Comparison of ENCODE assay signal across 11 cellular contexts in genomic region chr7:75611557-75612178, GRCh38.
DNase-seq lines count a peak whose midpoint lies in the region; ATAC-seq lines count a peak whose summit lies in the region.
"Had no signal": no experiment of that assay in that cellular context is flagged by ENCODE, and none has a peak within 500 bp of the region (broad histone marks: within the 10 kb centered on the region; RNA-seq: fewer than 3 reads in every experiment).

No MANE protein-coding gene starts in this region.

- H3K27ac ChIP-seq in esophagus (ENCODE audit: low read depth in 2 of 2, low read length in 1 of 2) (peak overlapping the region; percentile 23 to 47), substantia nigra (ENCODE audit: low read depth, low read length, poor library complexity, severe bottlenecking) (peak overlapping the region; percentile 95)
- H3K27ac ChIP-seq: SJSA1 had no signal

- no peak overlapping the region for H3K4me3 Mint-ChIP-seq in activated T-helper 2 cell treated with anti-CD3 and anti-CD28 coated beads, Interferon-gamma antibody, Interleukin-2, Interleukin-4, amounts not matched to agents 10 μg/mL and 5 μg/mL and 100 μg/mL, durations not matched to agents 14 hours and 24 hours and 36 hours (ENCODE audit: low read depth)
- H3K4me3 Mint-ChIP-seq: activated naive CD4-positive, alpha-beta T cell treated with anti-CD3 and anti-CD28 coated beads, Interleukin-2, amount 50 U/mL, for 24 hours; IgD-negative memory B cell had no signal

- DNase-seq in NCI-H2196 (lab: John Stamatoyannopoulos, UW; ENCODE audit: unreplicated experiment): peak; percentile 93
- peak; percentile 82 to 93 for DNase-seq in lung microvascular endothelial cell (ENCODE audit: low read depth in 2 of 2)
- peak; percentile 73 to 99 (median 95) for DNase-seq in substantia nigra (lab: John Stamatoyannopoulos, UW)
- DNase-seq in stimulated activated CD4-positive, alpha-beta T cell treated with anti-CD3 and anti-CD28 coated beads, Interleukin-4, amount 100 ng/mL, for 24 hours: no peak
- DNase-seq in activated T-helper 2 cell treated with anti-CD3 and anti-CD28 coated beads, Interferon-gamma antibody, Interleukin-2, Interleukin-4, amounts not matched to agents 10 μg/mL and 5 μg/mL and 100 μg/mL, durations not matched to agents 14 hours and 24 hours and 36 hours (ENCODE audit: low spot score): no peak
- no peak for DNase-seq in NCI-H2107 treated with DMSO at 0.1 percent for 48 hours (lab: John Stamatoyannopoulos, UW; ENCODE audit: unreplicated experiment)

- no peaks in the 10 kb centered on the region for H3K36me3 Mint-ChIP-seq in activated T-helper 2 cell treated with anti-CD3 and anti-CD28 coated beads, Interferon-gamma antibody, Interleukin-2, Interleukin-4, amounts not matched to agents 10 μg/mL and 5 μg/mL and 100 μg/mL, durations not matched to agents 14 hours and 24 hours and 36 hours (ENCODE audit: low read depth)
- H3K36me3 Mint-ChIP-seq: activated naive CD4-positive, alpha-beta T cell treated with anti-CD3 and anti-CD28 coated beads, Interleukin-2, amount 50 U/mL, for 24 hours; IgD-negative memory B cell had no signal

- no peak overlapping the region for H3K4me3 ChIP-seq in esophagus (ENCODE audit: low read depth in 1 of 2, low read length in 2 of 2)
- H3K4me3 ChIP-seq: SJSA1 had no signal

- H3K9me3 Mint-ChIP-seq in activated T-helper 2 cell treated with anti-CD3 and anti-CD28 coated beads, Interferon-gamma antibody, Interleukin-2, Interleukin-4, amounts not matched to agents 10 μg/mL and 5 μg/mL and 100 μg/mL, durations not matched to agents 14 hours and 24 hours and 36 hours: no peaks in the 10 kb centered on the region
- H3K9me3 Mint-ChIP-seq: activated naive CD4-positive, alpha-beta T cell treated with anti-CD3 and anti-CD28 coated beads, Interleukin-2, amount 50 U/mL, for 24 hours; IgD-negative memory B cell had no signal

- WGBS in esophagus, 2 donors: 69% methylated on average over 16 of the region's 16 CpGs

- no peaks in the 10 kb centered on the region for H3K27me3 Mint-ChIP-seq in activated T-helper 2 cell treated with anti-CD3 and anti-CD28 coated beads, Interferon-gamma antibody, Interleukin-2, Interleukin-4, amounts not matched to agents 10 μg/mL and 5 μg/mL and 100 μg/mL, durations not matched to agents 14 hours and 24 hours and 36 hours (ENCODE audit: low read depth)
- H3K27me3 Mint-ChIP-seq: activated naive CD4-positive, alpha-beta T cell treated with anti-CD3 and anti-CD28 coated beads, Interleukin-2, amount 50 U/mL, for 24 hours; IgD-negative memory B cell had no signal

- no peaks in the 10 kb centered on the region for H3K9me3 ChIP-seq in esophagus (ENCODE audit: control insufficient read depth in 2 of 2, insufficient read depth in 1 of 2, low read depth in 1 of 2, low read length in 1 of 2)
- H3K9me3 ChIP-seq: SJSA1 had no signal

- peaks cover 0 to 3% of the 10 kb centered on the region in 2 donors for H3K4me1 ChIP-seq in esophagus (ENCODE audit: control insufficient read depth in 2 of 2, insufficient read depth in 2 of 2, low read length in 1 of 2)
- H3K4me1 ChIP-seq: SJSA1 had no signal

- H3K4me1 Mint-ChIP-seq in activated T-helper 2 cell treated with anti-CD3 and anti-CD28 coated beads, Interferon-gamma antibody, Interleukin-2, Interleukin-4, amounts not matched to agents 10 μg/mL and 5 μg/mL and 100 μg/mL, durations not matched to agents 14 hours and 24 hours and 36 hours (ENCODE audit: low read depth): peaks cover 2% of the 10 kb centered on the region

- intact Hi-C loops in activated T-helper 2 cell treated with anti-CD3 and anti-CD28 coated beads, Interferon-gamma antibody, Interleukin-2, Interleukin-4, amounts not matched to agents 10 μg/mL and 5 μg/mL and 100 μg/mL, durations not matched to agents 14 hours and 24 hours and 36 hours (cut with micrococcal nuclease): no loop called here

- no peak overlapping the region for H3K27ac Mint-ChIP-seq in activated T-helper 2 cell treated with anti-CD3 and anti-CD28 coated beads, Interferon-gamma antibody, Interleukin-2, Interleukin-4, amounts not matched to agents 10 μg/mL and 5 μg/mL and 100 μg/mL, durations not matched to agents 14 hours and 24 hours and 36 hours
- H3K27ac Mint-ChIP-seq: activated naive CD4-positive, alpha-beta T cell treated with anti-CD3 and anti-CD28 coated beads, Interleukin-2, amount 50 U/mL, for 24 hours; IgD-negative memory B cell had no signal

- no peaks in the 10 kb centered on the region for H3K27me3 ChIP-seq in esophagus (ENCODE audit: control insufficient read depth in 1 of 2, insufficient read depth in 2 of 2, low read length in 2 of 2)
- H3K27me3 ChIP-seq: SJSA1 had no signal

- H3K36me3 ChIP-seq in esophagus (ENCODE audit: control insufficient read depth in 2 of 2, insufficient read depth in 2 of 2, low read length in 1 of 2): no peaks in the 10 kb centered on the region

- no peak for ATAC-seq in GM18519 (IDR thresholded peaks at IDR 0.05; ENCODE audit: low FRiP score, unreplicated experiment)

Comparison
In these comparisons a context has a peak if more than half of its experiments do, and no peak if none do; other contexts are left out.
1. DNase-seq: peak in NCI-H2196 (single experiment), lung microvascular endothelial cell (2 of 2) and substantia nigra (49 of 49); none in stimulated activated CD4-positive, alpha-beta T cell treated with anti-CD3 and anti-CD28 coated beads, Interleukin-4, amount 100 ng/mL, for 24 hours (single experiment), activated T-helper 2 cell treated with anti-CD3 and anti-CD28 coated beads, Interferon-gamma antibody, Interleukin-2, Interleukin-4, amounts not matched to agents 10 μg/mL and 5 μg/mL and 100 μg/mL, durations not matched to agents 14 hours and 24 hours and 36 hours (single experiment) and NCI-H2107 treated with DMSO at 0.1 percent for 48 hours (single experiment).